ENCODE assay signal across 17 cellular contexts in genomic region chr4:76714226-76714625, GRCh38.
"Had no signal": no experiment of that assay in that cellular context is flagged by ENCODE, and none has a peak within 500 bp of the region (broad histone marks: within the 10 kb centered on the region; RNA-seq: fewer than 3 reads in every experiment).

No MANE protein-coding gene starts in this region.

- H3K4me2 ChIP-seq: neural progenitor cell had no signal

- H3K9ac ChIP-seq: neural progenitor cell had no signal

- H3K4me1 ChIP-seq: colonic mucosa had no signal

- H3K4me3 ChIP-seq: colonic mucosa, esophagus squamous epithelium, gastroesophageal sphincter, lung, neural progenitor cell had no signal

- H3K27me3 ChIP-seq: colonic mucosa, esophagus squamous epithelium, gastroesophageal sphincter, neural progenitor cell had no signal

- DNase-seq: activated B cell treated with CpG ODN at 0.5 μM for 24 hours; activated CD4-positive, alpha-beta T cell treated with anti-CD3 and anti-CD28 coated beads for 36 hours; activated CD4-positive, alpha-beta T cell treated with anti-CD3 and anti-CD28 coated beads, Interleukin-2, amount 50 U/mL, for 4 hours; activated CD8-positive, alpha-beta memory T cell treated with anti-CD3 and anti-CD28 coated beads, Interleukin-2, amount 50 U/mL, for 48 hours; activated naive CD4-positive, alpha-beta T cell; activated naive CD8-positive, alpha-beta T cell treated with anti-CD3 and anti-CD28 coated beads for 36 hours; activated T-cell treated with anti-CD3 and anti-CD28 coated beads, Interleukin-2, amount 50 U/mL, for 4 hours; colonic mucosa; esophagus squamous epithelium; head of caudate nucleus; naive thymus-derived CD4-positive, alpha-beta T cell; stimulated activated CD4-positive, alpha-beta T cell treated with anti-CD3 and anti-CD28 coated beads, Interleukin-4, amount 100 ng/mL, for 24 hours; stimulated activated naive CD4-positive, alpha-beta T cell treated with Interleukin-2 at 50 U/mL for 16 hours; T-helper 9 cell had no signal

- H2AFZ ChIP-seq: neural progenitor cell had no signal

- ATAC-seq: activated CD4-positive, alpha-beta T cell treated with anti-CD3 and anti-CD28 coated beads for 36 hours; activated T-cell treated with anti-CD3 and anti-CD28 coated beads, Interleukin-2, amount 50 U/mL, for 4 hours; gastroesophageal sphincter; naive thymus-derived CD4-positive, alpha-beta T cell had no signal

- H3K27ac ChIP-seq: neural progenitor cell had no signal

- H3K9me3 ChIP-seq: colonic mucosa, esophagus squamous epithelium, gastroesophageal sphincter had no signal

- H3K36me3 ChIP-seq: colonic mucosa, neural progenitor cell had no signal
